ENCODE assay signal across 8 cellular contexts in the genomic region with DNA sequence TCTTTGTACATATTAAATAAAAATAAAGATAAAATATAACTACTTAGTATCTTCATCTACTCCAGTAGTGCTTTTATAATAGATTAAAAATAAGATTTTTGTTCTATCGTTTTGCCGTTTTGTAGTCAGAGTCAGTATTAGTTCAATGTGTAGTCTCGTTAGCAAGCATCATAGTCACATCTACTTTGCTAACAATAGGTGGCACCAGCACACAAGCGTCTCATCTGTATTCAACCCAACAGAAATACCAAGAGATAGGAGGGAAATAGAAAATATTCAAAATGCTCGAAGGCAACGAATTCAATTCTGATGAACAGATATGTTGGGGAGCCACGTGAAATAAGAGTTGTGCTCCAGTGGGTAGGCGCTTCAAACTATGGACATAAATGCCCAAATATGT. TPM values are rescaled to one million over a fixed set of nuclear protein-coding genes. Genes with fewer than 3 reads are reported as not detected.
A peak's percentile ranks its signal among the peaks of the same experiment; 100 is the strongest.
DNase-seq lines count a peak whose midpoint lies in the region; ATAC-seq, FAIRE-seq and TF ChIP-seq lines count a peak whose summit lies in the region.

No MANE protein-coding gene starts in this region.

- CTCF ChIA-PET in naive thymus-derived CD4-positive, alpha-beta T cell (lab: Charles Lee) = interaction anchor here (0.6 to 1.0 kb wide), 4 partner anchors 653 to 1395 kb away, joined by 3 to 4 read pairs (median 4); no protein-coding TSS in a partner anchor

- POLR2A ChIA-PET in naive thymus-derived CD4-positive, alpha-beta T cell (lab: Charles Lee) = no interaction called here

- no peaks in the 10 kb centered on the region for H3K9me3 Mint-ChIP-seq in naive thymus-derived CD4-positive, alpha-beta T cell

- H3K4me1 ChIP-seq in naive thymus-derived CD4-positive, alpha-beta T cell (ENCODE audit: control insufficient read depth in 2 of 2, insufficient read depth in 2 of 2, low read length in 2 of 2) = no peaks in the 10 kb centered on the region

- DNase-seq in NCI-H510A (lab: John Stamatoyannopoulos, UW) (peak; percentile 4), bronchial epithelial cell (ENCODE audit: low read depth) (peak; percentile 65), NK-92 (lab: John Stamatoyannopoulos, UW; ENCODE audit: unreplicated experiment) (no peak)
- peak in 5 of 9 donors; percentile 7 to 38 (median 21) for DNase-seq in naive thymus-derived CD4-positive, alpha-beta T cell

- H3K4me3 Mint-ChIP-seq in naive thymus-derived CD4-positive, alpha-beta T cell = no peak overlapping the region

- H3K27me3 ChIP-seq in bronchial epithelial cell (ENCODE audit: control insufficient read depth, insufficient read depth, low read length) = no peaks in the 10 kb centered on the region
- H3K27me3 ChIP-seq in naive thymus-derived CD4-positive, alpha-beta T cell (ENCODE audit: control insufficient read depth in 2 of 2, insufficient read depth in 2 of 2, low read length in 2 of 2) = no peaks in the 10 kb centered on the region

- no peak for FAIRE-seq in bronchial epithelial cell (lab: Jason Lieb, UNC)

- H3K27ac Mint-ChIP-seq in naive thymus-derived CD4-positive, alpha-beta T cell = peak overlapping the region in 1 of 9 donors; percentile 7

- no peaks in the 10 kb centered on the region for H3K36me3 ChIP-seq in bronchial epithelial cell (ENCODE audit: control insufficient read depth, insufficient read depth, low read length)
- H3K36me3 ChIP-seq in naive thymus-derived CD4-positive, alpha-beta T cell (ENCODE audit: control insufficient read depth in 2 of 3, insufficient read depth in 3 of 3, low read length in 3 of 3) = no peaks in the 10 kb centered on the region

- ATAC-seq in GM18867 (IDR thresholded peaks at IDR 0.05; ENCODE audit: unreplicated experiment) (peak; percentile 80), GM18861 (IDR thresholded peaks at IDR 0.05; ENCODE audit: unreplicated experiment) (no peak), GM21447 (IDR thresholded peaks at IDR 0.05; ENCODE audit: unreplicated experiment) (no peak)
- ATAC-seq in naive thymus-derived CD4-positive, alpha-beta T cell = peak; percentile 51

- no peak overlapping the region for H3K27ac ChIP-seq in C4-2B
- H3K27ac ChIP-seq in naive thymus-derived CD4-positive, alpha-beta T cell (ENCODE audit: low read depth, low read length) = no peak overlapping the region

- H3K9me3 ChIP-seq in naive thymus-derived CD4-positive, alpha-beta T cell (ENCODE audit: control insufficient read depth in 2 of 3, low read length in 3 of 3) = no peaks in the 10 kb centered on the region

- peaks cover 0 to 6% (median 0%) of the 10 kb centered on the region in 7 donors for H3K4me1 Mint-ChIP-seq in naive thymus-derived CD4-positive, alpha-beta T cell

- TF ChIP-seq CTCF in C4-2B (conservative IDR thresholded peaks at IDR 0.05) (peak; percentile 96), bronchial epithelial cell (IDR thresholded peaks at IDR 0.05; ENCODE audit: insufficient read depth, low read length, severe bottlenecking) (peak; percentile 59)

- no peak overlapping the region for H3K4me3 ChIP-seq in bronchial epithelial cell (ENCODE audit: low read depth, low read length)
- H3K4me3 ChIP-seq in naive thymus-derived CD4-positive, alpha-beta T cell (ENCODE audit: low read length) = no peak overlapping the region

- no peaks in the 10 kb centered on the region for H3K36me3 Mint-ChIP-seq in naive thymus-derived CD4-positive, alpha-beta T cell

- intact Hi-C loops in naive thymus-derived CD4-positive, alpha-beta T cell (cut with micrococcal nuclease) = loop anchor here in 1 of 2 donors (1.0 kb wide), 1 partner anchor 653 kb away; no protein-coding TSS in a partner anchor

- H3K27me3 Mint-ChIP-seq in naive thymus-derived CD4-positive, alpha-beta T cell = peaks cover 0 to 18% (median under 1%) of the 10 kb centered on the region in 5 donors

RNA-seq across cellular contexts. Expression of a gene that starts 21.4 kb away (rescaled TPM):
- 41.9 and 43.4 TPM in 2 replicates for total RNA-seq in bronchial epithelial cell
- 10 to 100 TPM; 32.5 to 45.6 (median 37.5) TPM for total RNA-seq in naive thymus-derived CD4-positive, alpha-beta T cell
- polyA plus RNA-seq in naive thymus-derived CD4-positive, alpha-beta T cell = 10 to 100 TPM; 30.6 to 39.8 TPM

RNA-seq across cellular contexts. Expression of a gene that starts 45.5 kb away (rescaled TPM):
- under 0.01 and 0.79 TPM in 2 replicates for total RNA-seq in bronchial epithelial cell
- total RNA-seq in naive thymus-derived CD4-positive, alpha-beta T cell = 1 to 10 TPM in 4 of 5 experiments, under 1 TPM in 1; 0.19 to 5.6 (median 2.0) TPM
- 1 to 10 TPM; 1.2 to 3.1 TPM for polyA plus RNA-seq in naive thymus-derived CD4-positive, alpha-beta T cell

Comparison
In these comparisons a context has a peak if more than half of its experiments do, and no peak if none do; other contexts are left out.
1. ATAC-seq: peak in GM18867 (single experiment) and naive thymus-derived CD4-positive, alpha-beta T cell (single experiment); none in GM18861 (single experiment) and GM21447 (single experiment).